34 cellular contexts compared by ENCODE assay signal in the genomic region with DNA sequence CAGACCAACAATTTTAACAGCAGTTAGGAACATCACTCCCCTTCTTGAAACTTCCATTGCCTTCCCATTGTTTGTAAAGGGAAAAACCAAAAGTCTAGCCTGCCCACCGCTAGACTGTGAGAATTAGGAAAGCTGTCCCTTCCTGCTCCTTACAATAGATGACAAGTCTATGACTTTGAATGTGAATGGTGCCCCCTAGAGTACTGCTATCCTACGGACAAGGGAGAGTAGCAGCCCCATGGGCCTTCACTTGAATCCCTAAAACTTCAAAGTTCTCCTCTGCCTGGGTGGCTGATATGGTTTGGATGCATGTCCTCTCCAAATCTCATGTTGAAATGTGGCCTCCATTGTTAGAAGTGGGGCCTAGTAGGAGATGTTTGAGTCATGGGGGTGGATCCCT.
"Had no signal": no experiment of that assay in that cellular context is flagged by ENCODE, and none has a peak within 500 bp of the region (broad histone marks: within the 10 kb centered on the region; RNA-seq: fewer than 3 reads in every experiment).

No MANE protein-coding gene starts in this region.

- DNase-seq: activated B cell treated with CpG ODN at 0.5 μM for 24 hours; activated CD4-positive, alpha-beta T cell treated with anti-CD3 and anti-CD28 coated beads for 48 hours; activated CD4-positive, alpha-beta T cell treated with anti-CD3 and anti-CD28 coated beads, Interleukin-2, amount 50 U/mL, for 1 hour; activated CD4-positive, alpha-beta T cell treated with anti-CD3 and anti-CD28 coated beads, Interleukin-2, amount 50 U/mL, for 48 hours; activated CD8-positive, alpha-beta memory T cell treated with anti-CD3 and anti-CD28 coated beads for 24 hours; activated CD8-positive, alpha-beta T cell treated with anti-CD3 and anti-CD28 coated beads for 36 hours; activated effector memory CD4-positive, alpha-beta T cell treated with Interleukin-2 at 50 U/mL for 16 hours; activated gamma-delta T cell treated with Interleukin-2 at 50 U/mL for 16 hours; activated naive CD4-positive, alpha-beta T cell treated with anti-CD3 and anti-CD28 coated beads, Interleukin-2, amount 50 U/mL, for 16 hours; activated naive CD4-positive, alpha-beta T cell treated with Interleukin-2 at 50 U/mL for 16 hours; activated T-cell treated with anti-CD3 and anti-CD28 coated beads, Interleukin-2, amount 50 U/mL, for 4 hours; amniotic stem cell; anterior cingulate cortex; brain microvascular endothelial cell; caudate nucleus; cortex of kidney; dermis blood vessel endothelial cell; effector CD4-positive, alpha-beta T cell; effector memory CD8-positive, alpha-beta T cell; esophagus squamous epithelium; head of caudate nucleus; T-helper 1 cell; T-helper 17 cell had no signal

- H3K27ac Mint-ChIP-seq: activated B cell treated with CpG ODN at 0.5 μM for 24 hours; activated CD8-positive, alpha-beta T cell treated with anti-CD3 and anti-CD28 coated beads for 36 hours; activated naive CD8-positive, alpha-beta T cell; activated T-helper 17 cell treated with anti-CD3 and anti-CD28 coated beads, Interleukin-2, amount 50 U/mL, for 72 hours; effector memory CD8-positive, alpha-beta T cell; T-helper 17 cell had no signal

- H3K4me3 Mint-ChIP-seq: activated B cell treated with CpG ODN at 0.5 μM for 24 hours; activated CD8-positive, alpha-beta T cell treated with anti-CD3 and anti-CD28 coated beads for 36 hours; activated naive CD8-positive, alpha-beta T cell; activated T-cell treated with anti-CD3 and anti-CD28 coated beads, Interleukin-2, amount 50 U/mL, for 4 hours; activated T-helper 17 cell treated with anti-CD3 and anti-CD28 coated beads, Interleukin-2, amount 50 U/mL, for 72 hours; effector memory CD8-positive, alpha-beta T cell; T-helper 17 cell had no signal

- H3K27ac ChIP-seq: brain microvascular endothelial cell, epithelial cell of prostate, esophagus squamous epithelium, gastroesophageal sphincter, VCaP had no signal

- H3K9me3 ChIP-seq: esophagus squamous epithelium, gastroesophageal sphincter had no signal

- H3K4me1 Mint-ChIP-seq: activated B cell treated with CpG ODN at 0.5 μM for 24 hours; activated T-helper 17 cell treated with anti-CD3 and anti-CD28 coated beads, Interleukin-2, amount 50 U/mL, for 72 hours; T-helper 17 cell had no signal

- FAIRE-seq: astrocyte, colon, endometrium, endothelial cell of umbilical vein, TTC549 had no signal

- H3K4me1 ChIP-seq: esophagus squamous epithelium had no signal

- H3K36me3 ChIP-seq: brain microvascular endothelial cell, esophagus squamous epithelium, gastroesophageal sphincter had no signal

- H3K36me3 Mint-ChIP-seq: activated naive CD8-positive, alpha-beta T cell had no signal

- ATAC-seq: activated CD4-positive, CD25-positive, alpha-beta regulatory T cell treated with anti-CD3 and anti-CD28 coated beads, Interleukin-2, amount 50 U/mL, for 24 hours; activated CD8-positive, alpha-beta T cell treated with anti-CD3 and anti-CD28 coated beads for 36 hours; activated T-cell treated with anti-CD3 and anti-CD28 coated beads, Interleukin-2, amount 50 U/mL, for 4 hours; activated T-helper 17 cell treated with anti-CD3 and anti-CD28 coated beads, Interleukin-2, amount 50 U/mL, for 72 hours; effector memory CD8-positive, alpha-beta T cell; gastroesophageal sphincter; T-helper 17 cell had no signal

- H3K9me3 Mint-ChIP-seq: activated B cell treated with CpG ODN at 0.5 μM for 24 hours; activated CD8-positive, alpha-beta T cell treated with anti-CD3 and anti-CD28 coated beads for 36 hours; activated T-cell treated with anti-CD3 and anti-CD28 coated beads, Interleukin-2, amount 50 U/mL, for 4 hours; activated T-helper 17 cell treated with anti-CD3 and anti-CD28 coated beads, Interleukin-2, amount 50 U/mL, for 72 hours; effector memory CD8-positive, alpha-beta T cell had no signal

- H3K4me3 ChIP-seq: esophagus squamous epithelium, gastroesophageal sphincter had no signal

- H3K27me3 ChIP-seq: brain microvascular endothelial cell, esophagus squamous epithelium, gastroesophageal sphincter had no signal
